In genomic region chr16:31331141-31331764, GRCh38 we compare ENCODE assay signal across 9 cellular contexts. TPM values are rescaled to one million over a fixed set of nuclear protein-coding genes. Genes with fewer than 3 reads are reported as not detected.
DNase-seq lines count a peak whose midpoint lies in the region; ATAC-seq and TF ChIP-seq lines count a peak whose summit lies in the region.
"Had no signal": no experiment of that assay in that cellular context is flagged by ENCODE, and none has a peak within 500 bp of the region (broad histone marks: within the 10 kb centered on the region; RNA-seq: fewer than 3 reads in every experiment).

No MANE protein-coding gene starts in this region.

- H3K9me2 ChIP-seq in Karpas-422 (replicated peaks; ENCODE audit: insufficient read depth, low read length) = no peaks in the 10 kb centered on the region

- peak overlapping the region; percentile 51 for H3K4me3 ChIP-seq in effector memory CD4-positive, alpha-beta T cell (ENCODE audit: insufficient read depth, low read depth, low read length, poor library complexity, severe bottlenecking)
- no peak overlapping the region for H3K4me3 ChIP-seq in Karpas-422 (ENCODE audit: low read length)

- no peak overlapping the region for H3K27ac ChIP-seq in effector memory CD4-positive, alpha-beta T cell (ENCODE audit: insufficient read depth, low read length, poor library complexity, severe bottlenecking)
- H3K27ac ChIP-seq in Karpas-422 (ENCODE audit: low read length) = no peak overlapping the region
- H3K27ac ChIP-seq: VCaP had no signal

- no peaks in the 10 kb centered on the region for H3K4me1 ChIP-seq in effector memory CD4-positive, alpha-beta T cell (ENCODE audit: control insufficient read depth, insufficient read depth, low read length, poor library complexity, severe bottlenecking)
- H3K4me1 ChIP-seq in Karpas-422 (ENCODE audit: low read length) = no peaks in the 10 kb centered on the region

- H3K4me1 Mint-ChIP-seq in T-cell = peaks cover 14 to 34% (median 26%) of the 10 kb centered on the region in 3 donors

- H3K9ac ChIP-seq in Karpas-422 (ENCODE audit: low read length) = no peak overlapping the region

- peak; percentile 48 for DNase-seq in GM10248 (ENCODE audit: extremely low spot score)
- peak in 26 of 34 experiments; percentile 11 to 53 (median 38) for DNase-seq in T-cell
- no peak for DNase-seq in effector memory CD4-positive, alpha-beta T cell
- peak; percentile 16 for DNase-seq in retina
- DNase-seq in Karpas-422 = no peak
- no peak for DNase-seq in left lobe of liver (ENCODE audit: low spot score)
- no peak for DNase-seq in NCI-H187 treated with DMSO at 0.1 percent for 48 hours (lab: John Stamatoyannopoulos, UW)

- H3K4me3 Mint-ChIP-seq in T-cell = peak overlapping the region; percentile 75 to 79 (median 78)

- H3K27me3 ChIP-seq in effector memory CD4-positive, alpha-beta T cell (replicated peaks; ENCODE audit: control insufficient read depth, insufficient read depth, low read length, poor library complexity, severe bottlenecking) = no peaks in the 10 kb centered on the region
- no peaks in the 10 kb centered on the region for H3K27me3 ChIP-seq in Karpas-422 (ENCODE audit: low read length)

- CTCF ChIA-PET in GM10248 (lab: Yijun Ruan, JAX) (no interaction called here), T-cell (lab: Charles Lee) (no interaction called here)

- TF ChIP-seq CTCF in GM10248 (IDR thresholded peaks at IDR 0.05; ENCODE audit: control extremely low read depth, extremely low read depth, low read depth, missing control alignments) = no peak

- H4K20me1 ChIP-seq in Karpas-422 (ENCODE audit: insufficient read depth, low read depth, low read length) = no peaks in the 10 kb centered on the region

- POLR2A ChIA-PET in GM10248 (lab: Yijun Ruan, JAX) (no interaction called here), T-cell (lab: Charles Lee) (interaction anchor here in 1 of 2 donors (0.6 kb wide), 1 partner anchor 371 kb away, joined by 6 read pairs; no protein-coding TSS in a partner anchor)

- H3K9me3 ChIP-seq in effector memory CD4-positive, alpha-beta T cell (ENCODE audit: control insufficient read depth, low read length) = no peaks in the 10 kb centered on the region
- no peaks in the 10 kb centered on the region for H3K9me3 ChIP-seq in Karpas-422 (ENCODE audit: low read length)

- H3K79me2 ChIP-seq in Karpas-422 (ENCODE audit: low read length) = no peaks in the 10 kb centered on the region

- H3K9me3 Mint-ChIP-seq in T-cell = no peaks in the 10 kb centered on the region

- no peak overlapping the region for H3K4me2 ChIP-seq in Karpas-422 (ENCODE audit: low read depth, low read length, poor library complexity, severe bottlenecking)

- H3K27ac Mint-ChIP-seq in T-cell = peak overlapping the region in 1 of 2 donors; percentile 58

- no peak overlapping the region for H2AFZ ChIP-seq in Karpas-422 (ENCODE audit: low read length)

- ATAC-seq in T-cell (replicated peaks in 1 of 4) = peak; percentile 68 to 80 (median 75)
- no peak for ATAC-seq in HG02763 (IDR thresholded peaks at IDR 0.05; ENCODE audit: unreplicated experiment)
- no peak for ATAC-seq in left lobe of liver

- peaks cover 11 to 15% of the 10 kb centered on the region in 2 donors for H3K27me3 Mint-ChIP-seq in T-cell

- no peaks in the 10 kb centered on the region for H3K36me3 Mint-ChIP-seq in T-cell

- no peaks in the 10 kb centered on the region for H3K36me3 ChIP-seq in effector memory CD4-positive, alpha-beta T cell (ENCODE audit: control insufficient read depth, insufficient read depth, low read length)
- no peaks in the 10 kb centered on the region for H3K36me3 ChIP-seq in Karpas-422 (ENCODE audit: insufficient read depth, low read length)

RNA-seq across cellular contexts. Expression of gene ITGAX, which starts 23.7 kb away (rescaled TPM):
- total RNA-seq in T-cell (1 to 10 TPM; 1.4 to 4.3 (median 3.9) TPM), left lobe of liver (1.8 TPM)
- 0.52 TPM in 1 of 2 replicates, not detected in the other for total RNA-seq in Karpas-422 (2014; rRNA removed; shearing (Covaris generic); ENCODE audit: low replicate concordance)

Comparison
In these comparisons a context has a peak if more than half of its experiments do, and no peak if none do; other contexts are left out.
1. DNase-seq: peak in GM10248 (single experiment), T-cell (26 of 34) and retina (single experiment); none in effector memory CD4-positive, alpha-beta T cell (0 of 3), Karpas-422 (single experiment), left lobe of liver (single experiment) and NCI-H187 treated with DMSO at 0.1 percent for 48 hours (single experiment).
2. ATAC-seq: peak in T-cell (4 of 4); none in HG02763 (single experiment) and left lobe of liver (single experiment).